7 cellular contexts compared by ENCODE assay signal in genomic region chr19:21567806-21568205, GRCh38.
A peak's percentile ranks its signal among the peaks of the same experiment; 100 is the strongest.
DNase-seq lines count a peak whose midpoint lies in the region; ATAC-seq, FAIRE-seq and TF ChIP-seq lines count a peak whose summit lies in the region.
"Not testable (repeated sequence)": the region's sequence is repeated elsewhere in the genome, so short reads cannot be mapped to it uniquely, and the experiment has no call there.

No MANE protein-coding gene starts in this region.

- TF ChIP-seq RAD21 in K562 (CRISPR knock-in tag; conservative IDR thresholded peaks at IDR 0.05 in 1 of 2, IDR thresholded peaks at IDR 0.05 in 1 of 2): not testable (repeated sequence)

- peaks cover 61% of the 10 kb centered on the region for H3K79me2 ChIP-seq in DND-41 (ENCODE audit: insufficient read depth, low read length)
- not testable (repeated sequence) for H3K79me2 ChIP-seq in K562 (ENCODE audit: control insufficient read depth, insufficient read depth, low read length)

- H3K4me3 ChIP-seq in DND-41 (ENCODE audit: low read depth in 1 of 2, low read length in 2 of 2) (peak overlapping the region in 1 of 2 experiments; percentile 50; a peak in 2 of 4 replicates), esophagus muscularis mucosa (peak overlapping the region in 3 of 4 donors; percentile 27 to 35 (median 33)), lower lobe of right lung (peak overlapping the region; percentile 56), gastrocnemius medialis (peak overlapping the region in 3 of 4 donors; percentile 20 to 76 (median 24))
- not testable (repeated sequence) for H3K4me3 ChIP-seq in K562

- POLR2A ChIA-PET in K562 (lab: Yijun Ruan, JAX): not testable (repeated sequence)

- H3K9me1 ChIP-seq in K562 (ENCODE audit: control insufficient read depth, insufficient read depth, low read length): not testable (repeated sequence)

- 78% methylated on average over 4 of the region's 4 CpGs for WGBS in K562 (ENCODE audit: insufficient coverage, low coverage, missing lambda C conversion rate)
- WGBS in esophagus muscularis mucosa: 92% methylated on average over 4 of the region's 4 CpGs

- peaks cover 21% of the 10 kb centered on the region for H3K36me3 Mint-ChIP-seq in T-helper 1 cell treated with Interleukin-12 subunit alpha and Interleukin-12 subunit beta and Interleukin-4 antibody, amounts not matched to agents 30 μg/mL and 1 μg/mL, for 36 hours (ENCODE audit: low read depth)
- H3K36me3 Mint-ChIP-seq in activated T-cell treated with anti-CD3 and anti-CD28 coated beads, Interleukin-2, amount 50 U/mL, for 24 hours (ENCODE audit: low read depth): peaks cover 44% of the 10 kb centered on the region

- not testable (repeated sequence) for BruUV-seq in K562 (replicated peaks; lab: Mats Ljungman, UMichigan)

- H3K9me3 Mint-ChIP-seq in T-helper 1 cell treated with Interleukin-12 subunit alpha and Interleukin-12 subunit beta and Interleukin-4 antibody, amounts not matched to agents 30 μg/mL and 1 μg/mL, for 36 hours: peaks cover 67% of the 10 kb centered on the region
- peaks cover 58% of the 10 kb centered on the region for H3K9me3 Mint-ChIP-seq in activated T-cell treated with anti-CD3 and anti-CD28 coated beads, Interleukin-2, amount 50 U/mL, for 24 hours

- H3K4me3 Mint-ChIP-seq in T-helper 1 cell treated with Interleukin-12 subunit alpha and Interleukin-12 subunit beta and Interleukin-4 antibody, amounts not matched to agents 30 μg/mL and 1 μg/mL, for 36 hours: peak overlapping the region; percentile 28
- H3K4me3 Mint-ChIP-seq in activated T-cell treated with anti-CD3 and anti-CD28 coated beads, Interleukin-2, amount 50 U/mL, for 24 hours: peak overlapping the region; percentile 86

- CTCF ChIA-PET in K562 (lab: Yijun Ruan, JAX; ENCODE audit: low intra/inter-chr PET ratio): not testable (repeated sequence)

- not testable (repeated sequence) for H3K9me3 ChIP-seq in DND-41 (ENCODE audit: insufficient read depth, low read length, severe bottlenecking); K562 (replicated peaks; ENCODE audit: control insufficient read depth, insufficient read depth, low read depth, low read length); lower lobe of right lung; gastrocnemius medialis
- peaks cover 0 to 10% (median 0%) of the 10 kb centered on the region in 4 donors for H3K9me3 ChIP-seq in esophagus muscularis mucosa

- peaks cover 31% of the 10 kb centered on the region for H3K4me1 ChIP-seq in DND-41 (ENCODE audit: insufficient read depth, low read length)
- H3K4me1 ChIP-seq in K562 (replicated peaks in 1 of 2; ENCODE audit: control insufficient read depth in 2 of 2, insufficient read depth in 2 of 2, low read length in 2 of 2); lower lobe of right lung; gastrocnemius medialis: not testable (repeated sequence)
- H3K4me1 ChIP-seq in esophagus muscularis mucosa: peaks cover 0 to 11% (median 3%) of the 10 kb centered on the region in 4 donors

- not testable (repeated sequence) for DNase-seq in DND-41; activated T-cell treated with anti-CD3 and anti-CD28 coated beads, Interleukin-2, amount 50 U/mL, for 24 hours; K562 (ENCODE audit: extremely low read depth in 1 of 4, low spot score in 3 of 4); esophagus muscularis mucosa (ENCODE audit: extremely low spot score); lower lobe of right lung; gastrocnemius medialis

- not testable (repeated sequence) for H2AFZ ChIP-seq in DND-41 (ENCODE audit: low read depth, low read length); K562 (ENCODE audit: low read depth, low read length)

- not testable (repeated sequence) for TF ChIP-seq POLR2A in K562 (conservative IDR thresholded peaks at IDR 0.05); esophagus muscularis mucosa (IDR thresholded peaks at IDR 0.05; ENCODE audit: low read depth); gastrocnemius medialis (IDR thresholded peaks at IDR 0.05)

- not testable (repeated sequence) for H3K27ac Mint-ChIP-seq in T-helper 1 cell treated with Interleukin-12 subunit alpha and Interleukin-12 subunit beta and Interleukin-4 antibody, amounts not matched to agents 30 μg/mL and 1 μg/mL, for 36 hours; activated T-cell treated with anti-CD3 and anti-CD28 coated beads, Interleukin-2, amount 50 U/mL, for 24 hours

- not testable (repeated sequence) for TF ChIP-seq CTCF in DND-41 (IDR thresholded peaks at IDR 0.05; ENCODE audit: borderline replicate concordance, extremely low read depth, low read length, poor library complexity, severe bottlenecking); K562 (IDR thresholded peaks at IDR 0.05 in 2 of 3, conservative IDR thresholded peaks at IDR 0.05 in 1 of 3; ENCODE audit: insufficient read depth in 2 of 3, low read depth in 1 of 3, low read length in 3 of 3); esophagus muscularis mucosa (IDR thresholded peaks at IDR 0.05); lower lobe of right lung (IDR thresholded peaks at IDR 0.05); gastrocnemius medialis (IDR thresholded peaks at IDR 0.05 in 4 of 5, conservative IDR thresholded peaks at IDR 0.05 in 1 of 5)

- H3K27me3 ChIP-seq in DND-41 (ENCODE audit: insufficient read depth, low read length, poor library complexity); K562 (ENCODE audit: control insufficient read depth in 2 of 2, insufficient read depth in 2 of 2, low read length in 2 of 2); esophagus muscularis mucosa; lower lobe of right lung (ENCODE audit: low read depth); gastrocnemius medialis: not testable (repeated sequence)

- intact Hi-C loops in K562 (cut with micrococcal nuclease); esophagus muscularis mucosa (cut with DNase I); lower lobe of right lung (cut with DNase I); gastrocnemius medialis (cut with DNase I; ENCODE audit: low total_unique reads): not testable (repeated sequence)

- H3K27ac ChIP-seq in DND-41 (ENCODE audit: low read length) (peak overlapping the region; percentile 62), gastrocnemius medialis (peak overlapping the region in 2 of 4 donors; percentile 44 to 87)
- H3K27ac ChIP-seq in K562 (ENCODE audit: extremely low read depth, low read depth, low read length); esophagus muscularis mucosa (replicated peaks in 1 of 4); lower lobe of right lung: not testable (repeated sequence)

- H3K4me2 ChIP-seq in DND-41 (ENCODE audit: insufficient read depth, low read length): peak overlapping the region; percentile 66
- H3K4me2 ChIP-seq in K562 (ENCODE audit: insufficient read depth, low read length): not testable (repeated sequence)

- H3K4me1 Mint-ChIP-seq in T-helper 1 cell treated with Interleukin-12 subunit alpha and Interleukin-12 subunit beta and Interleukin-4 antibody, amounts not matched to agents 30 μg/mL and 1 μg/mL, for 36 hours (ENCODE audit: low read depth): not testable (repeated sequence)
- H3K4me1 Mint-ChIP-seq in activated T-cell treated with anti-CD3 and anti-CD28 coated beads, Interleukin-2, amount 50 U/mL, for 24 hours (ENCODE audit: low read depth): peaks cover 16% of the 10 kb centered on the region

- H3K9ac ChIP-seq in DND-41 (ENCODE audit: low read depth, low read length): peak overlapping the region; percentile 69; the same call in 1 of the 2 replicates
- H3K9ac ChIP-seq in K562 (ENCODE audit: insufficient read depth in 1 of 2, low read depth in 2 of 2, low read length in 2 of 2): not testable (repeated sequence)

- H4K20me1 ChIP-seq in DND-41 (ENCODE audit: insufficient read depth, low read length); K562 (replicated peaks; ENCODE audit: control insufficient read depth, insufficient read depth, low read length): not testable (repeated sequence)

- FAIRE-seq in K562 (lab: Jason Lieb, UNC): not testable (repeated sequence)

- ATAC-seq in DND-41 (ENCODE audit: insufficient read depth, low read depth); K562; lower lobe of right lung; gastrocnemius medialis: not testable (repeated sequence)

- H3K36me3 ChIP-seq in DND-41 (ENCODE audit: insufficient read depth, low read length) (peaks cover 49% of the 10 kb centered on the region), esophagus muscularis mucosa (peaks cover 0 to 12% (median 0%) of the 10 kb centered on the region in 4 donors)
- H3K36me3 ChIP-seq in K562 (ENCODE audit: control insufficient read depth, insufficient read depth, low read length); lower lobe of right lung; gastrocnemius medialis: not testable (repeated sequence)

- TF ChIP-seq EP300 in K562 (IDR thresholded peaks at IDR 0.05; ENCODE audit: low read length); esophagus muscularis mucosa (IDR thresholded peaks at IDR 0.05): not testable (repeated sequence)

- in situ Hi-C loops in K562 (cut with MboI); gastrocnemius medialis (cut with MboI; ENCODE audit: low sequenced_read_pairs in 4 of 4): not testable (repeated sequence)

- H3K27me3 Mint-ChIP-seq in T-helper 1 cell treated with Interleukin-12 subunit alpha and Interleukin-12 subunit beta and Interleukin-4 antibody, amounts not matched to agents 30 μg/mL and 1 μg/mL, for 36 hours (ENCODE audit: low read depth); activated T-cell treated with anti-CD3 and anti-CD28 coated beads, Interleukin-2, amount 50 U/mL, for 24 hours: not testable (repeated sequence)

TF ChIP-seq in K562, 482 proteins besides CTCF, POLR2A, EP300 and RAD21 (continues in another document):
- not testable (repeated sequence) for TF ChIP-seq NR2C1 (IDR thresholded peaks at IDR 0.05)
- TF ChIP-seq NR2C1 (tag; IDR thresholded peaks at IDR 0.05) (0 out of 2 replicates have a peak, but pooled peaks have one; percentile 26), CEBPB (tag; IDR thresholded peaks at IDR 0.05) (0 out of 2 replicates have a peak, but pooled peaks have one; percentile 13), ZNF311 (CRISPR knock-in tag; IDR thresholded peaks at IDR 0.05) (0 out of 2 replicates have a peak, but pooled peaks have one; percentile 32)
